Comparison of ENCODE assay signal across 8 cellular contexts in genomic region chr5:165272471-165272870, GRCh38.
"Had no signal": no experiment of that assay in that cellular context is flagged by ENCODE, and none has a peak within 500 bp of the region (broad histone marks: within the 10 kb centered on the region; RNA-seq: fewer than 3 reads in every experiment).

No MANE protein-coding gene starts in this region.

- H3K4me3 ChIP-seq: GM23338, K562 had no signal

- ATAC-seq: GM23338, K562 had no signal

- DNase-seq: H9, HCEC 1CT, IMR-90 had no signal

- FAIRE-seq: H1, H54, HTR-8/SVneo, K562 had no signal
